8 cellular contexts compared by ENCODE assay signal in the genomic region with DNA sequence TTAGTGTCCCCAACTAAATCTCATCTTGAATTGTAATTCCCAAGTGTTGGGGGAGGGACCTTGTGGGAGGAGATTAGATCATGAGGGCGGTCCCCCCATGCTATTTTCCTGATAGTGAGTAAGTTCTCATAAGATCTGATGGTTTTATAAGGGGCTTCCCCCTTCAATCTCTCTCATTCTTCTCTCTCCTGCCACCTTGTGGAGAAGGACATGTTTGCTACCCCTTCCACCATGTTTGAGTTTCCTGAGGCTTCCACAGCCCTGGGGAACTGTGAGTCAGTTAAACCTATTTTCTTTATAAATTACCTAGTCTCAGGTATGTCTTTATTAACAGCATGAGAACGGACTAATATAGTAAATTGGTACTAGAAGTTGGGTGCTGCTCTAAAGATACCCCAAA.
A peak's percentile ranks its signal among the peaks of the same experiment; 100 is the strongest.
DNase-seq lines count a peak whose midpoint lies in the region; ATAC-seq and TF ChIP-seq lines count a peak whose summit lies in the region.

No MANE protein-coding gene starts in this region.

- H3K4me1 ChIP-seq in KMS-11 (ENCODE audit: low read depth, poor library complexity, severe bottlenecking) = no peaks in the 10 kb centered on the region
- H3K4me1 ChIP-seq in lower lobe of right lung = no peaks in the 10 kb centered on the region

- peak; percentile 45 for TF ChIP-seq CTCF in GM10248 (IDR thresholded peaks at IDR 0.05; ENCODE audit: control extremely low read depth, extremely low read depth, low read depth, missing control alignments)
- peak; percentile 75 for TF ChIP-seq CTCF in KMS-11 (conservative IDR thresholded peaks at IDR 0.05; ENCODE audit: low read depth, low read length)
- peak; percentile 57 for TF ChIP-seq CTCF in epithelial cell of esophagus (IDR thresholded peaks at IDR 0.05; ENCODE audit: insufficient read depth, low read depth, low read length, missing control alignments)
- no peak for TF ChIP-seq CTCF in lower lobe of right lung (IDR thresholded peaks at IDR 0.05)

- no peak overlapping the region for H2AFZ ChIP-seq in KMS-11 (ENCODE audit: low read depth)

- H3K4me2 ChIP-seq in KMS-11 = no peak overlapping the region

- no peak overlapping the region for H3K4me3 ChIP-seq in KMS-11 (IDR thresholded peaks at IDR 0.05; ENCODE audit: insufficient read depth, low read depth, low read length)
- H3K4me3 ChIP-seq in epithelial cell of esophagus (ENCODE audit: low read length) = no peak overlapping the region
- H3K4me3 ChIP-seq in lower lobe of right lung = no peak overlapping the region

- intact Hi-C loops in lower lobe of right lung (cut with DNase I) = no loop called here
- intact Hi-C loops in left cardiac atrium (cut with DNase I) = no loop called here

- H3K27me3 ChIP-seq in KMS-11 (ENCODE audit: insufficient read depth, low read depth) = no peaks in the 10 kb centered on the region
- H3K27me3 ChIP-seq in lower lobe of right lung (ENCODE audit: low read depth) = no peaks in the 10 kb centered on the region

- H4K20me1 ChIP-seq in KMS-11 (ENCODE audit: insufficient read depth) = no peaks in the 10 kb centered on the region

- H3K27ac ChIP-seq in KMS-11 (no peak overlapping the region), lower lobe of right lung (no peak overlapping the region)

- POLR2A ChIA-PET in GM10248 (lab: Yijun Ruan, JAX) = no interaction called here

- no peaks in the 10 kb centered on the region for H3K79me2 ChIP-seq in KMS-11 (ENCODE audit: insufficient read depth, low read depth)

- H3K36me3 ChIP-seq in KMS-11 (ENCODE audit: insufficient read depth) (no peaks in the 10 kb centered on the region), lower lobe of right lung (no peaks in the 10 kb centered on the region)

- no peak for DNase-seq in GM10248 (ENCODE audit: extremely low spot score)
- peak; percentile 41 for DNase-seq in epithelial cell of esophagus (ENCODE audit: low read depth)
- DNase-seq in lower lobe of right lung = no peak
- no peak for DNase-seq in left cardiac atrium
- DNase-seq in SW 1271 (lab: John Stamatoyannopoulos, UW) = no peak
- no peak for DNase-seq in activated effector memory CD4-positive, alpha-beta T cell treated with anti-CD3 and anti-CD28 coated beads, Interleukin-2, amount 50 U/mL, for 16 hours

- H3K9me3 ChIP-seq in lower lobe of right lung = no peaks in the 10 kb centered on the region

- ATAC-seq in GM21390 (IDR thresholded peaks at IDR 0.05; ENCODE audit: unreplicated experiment) (peak; percentile 74), lower lobe of right lung (no peak), left cardiac atrium (no peak)

- CTCF ChIA-PET in GM10248 (lab: Yijun Ruan, JAX) = no interaction called here

- no peak overlapping the region for H3K9ac ChIP-seq in KMS-11
